In genomic region chr1:171743014-171743870, GRCh38 we compare ENCODE assay signal across 9 cellular contexts. TPM values are rescaled to one million over a fixed set of nuclear protein-coding genes. Genes with fewer than 3 reads are reported as not detected.
DNase-seq lines count a peak whose midpoint lies in the region; ATAC-seq, FAIRE-seq and TF ChIP-seq lines count a peak whose summit lies in the region.
"Had no signal": no experiment of that assay in that cellular context is flagged by ENCODE, and none has a peak within 500 bp of the region (broad histone marks: within the 10 kb centered on the region; RNA-seq: fewer than 3 reads in every experiment).

No MANE protein-coding gene starts in this region.

- no peak overlapping the region for H2BK15ac ChIP-seq in H1 (ENCODE audit: low read length)

- H4K20me1 ChIP-seq in SU-DHL-6 (ENCODE audit: low read depth, low read length) (no peaks in the 10 kb centered on the region), H1 (replicated peaks in 1 of 2; ENCODE audit: control insufficient read depth in 1 of 2, insufficient read depth in 2 of 2, low read length in 2 of 2) (no peaks in the 10 kb centered on the region)

- peaks cover 5% of the 10 kb centered on the region for H3K23me2 ChIP-seq in H1 (ENCODE audit: low read depth, low read length)

- H3K4me2 ChIP-seq in SU-DHL-6 (ENCODE audit: low read depth, low read length, poor library complexity, severe bottlenecking) (peak overlapping the region; percentile 76), H1 (ENCODE audit: insufficient read depth in 1 of 2, low read depth in 2 of 2, low read length in 2 of 2) (peak overlapping the region; percentile 45 to 80)

- H3K36me3 ChIP-seq in SU-DHL-6 (ENCODE audit: low read length) (no peaks in the 10 kb centered on the region), H1 (ENCODE audit: control insufficient read depth in 2 of 4, insufficient read depth in 4 of 4, low read length in 3 of 4) (no peaks in the 10 kb centered on the region), mucosa of rectum (ENCODE audit: control insufficient read depth in 2 of 2, insufficient read depth in 2 of 2, low read length in 2 of 2) (peaks cover 0 to under 1% of the 10 kb centered on the region in 2 donors)

- H2AK5ac ChIP-seq in H1 (ENCODE audit: low read depth, low read length), result no peak overlapping the region

- H2BK20ac ChIP-seq in H1 (ENCODE audit: low read length), result no peak overlapping the region

- H3K23ac ChIP-seq in H1 (ENCODE audit: insufficient read length), result no peak overlapping the region

- no peaks in the 10 kb centered on the region for H3K79me1 ChIP-seq in H1 (ENCODE audit: low read depth, low read length)

- H4K91ac ChIP-seq in H1 (replicated peaks; ENCODE audit: insufficient read length, low read length), result no peak overlapping the region

- no peak for TF ChIP-seq RAD21 in H1 (IDR thresholded peaks at IDR 0.05 in 1 of 2, conservative IDR thresholded peaks at IDR 0.05 in 1 of 2; ENCODE audit: low read depth in 2 of 2, low read length in 2 of 2)

- 35% methylated on average over 9 of the region's 9 CpGs; no CpG with 5 or more reads in 1 of the 2 experiments for WGBS in H1 (ENCODE audit: extremely low coverage in 1 of 2, insufficient coverage in 1 of 2, insufficient read length in 1 of 2, insufficient replicate concordance in 2 of 2, low coverage in 1 of 2, low lambda C conversion rate in 2 of 2, missing lambda C conversion rate in 1 of 2), 2 experiments

- ATAC-seq in HG02623 (IDR thresholded peaks at IDR 0.05; ENCODE audit: unreplicated experiment), result no peak

- no peak for TF ChIP-seq EP300 in H1 (IDR thresholded peaks at IDR 0.05; ENCODE audit: borderline replicate concordance in 1 of 2, low read depth in 2 of 2, low read length in 2 of 2)

- H3K14ac ChIP-seq in H1 (ENCODE audit: insufficient read length), result no peak overlapping the region

- no peaks in the 10 kb centered on the region for H3K27me3 ChIP-seq in SU-DHL-6 (ENCODE audit: low read length)
- no peaks in the 10 kb centered on the region for H3K27me3 ChIP-seq in H1 (replicated peaks in 1 of 4; ENCODE audit: control insufficient read depth in 3 of 4, extremely low read depth in 1 of 4, insufficient read depth in 3 of 4, low read length in 3 of 4)
- H3K27me3 ChIP-seq in mucosa of rectum (ENCODE audit: control insufficient read depth in 2 of 2, insufficient read depth in 2 of 2, low read length in 2 of 2), result no peaks in the 10 kb centered on the region

- no peak overlapping the region for H2BK120ac ChIP-seq in H1 (replicated peaks; ENCODE audit: low read depth, low read length)

- H3K56ac ChIP-seq in H1 (replicated peaks; ENCODE audit: insufficient read length, low read depth, low read length), result no peak overlapping the region

- peak overlapping the region; percentile 87 for H3K4me3 ChIP-seq in SU-DHL-6 (ENCODE audit: insufficient read depth, low read length, poor library complexity, severe bottlenecking)
- peak overlapping the region; percentile 96 to 100 (median 98) for H3K4me3 ChIP-seq in H1 (ENCODE audit: extremely low read depth in 1 of 4, insufficient read depth in 2 of 4, low read depth in 3 of 4, low read length in 4 of 4)
- peak overlapping the region; percentile 94 to 98 for H3K4me3 ChIP-seq in mucosa of rectum (ENCODE audit: low read length in 2 of 2)

- POLR2A ChIA-PET in H1 (lab: Charles Lee; ENCODE audit: partially characterized antibody), result interaction anchor here (1.3 to 3.8 kb wide), 5 partner anchors 11 to 99 kb away, joined by 3 to 13 read pairs (median 4); no protein-coding TSS in a partner anchor

- H3K79me2 ChIP-seq in SU-DHL-6 (ENCODE audit: insufficient read depth, low read length), result no peaks in the 10 kb centered on the region
- H3K79me2 ChIP-seq in H1 (ENCODE audit: control insufficient read depth in 1 of 2, insufficient read depth in 2 of 2, low read length in 2 of 2), result peaks cover 0 to 10% of the 10 kb centered on the region in 2 experiments; a peak in 1 of 4 replicates

- no peak overlapping the region for H3K27ac ChIP-seq in SU-DHL-6 (ENCODE audit: low read depth, low read length)
- no peak overlapping the region for H3K27ac ChIP-seq in H1 (ENCODE audit: low read depth, low read length)
- H3K27ac ChIP-seq in mucosa of rectum (ENCODE audit: low read depth in 2 of 2, low read length in 2 of 2), result peak overlapping the region; percentile 97

- H3K9me2 ChIP-seq in SU-DHL-6 (replicated peaks; ENCODE audit: insufficient read depth, low read length), result no peaks in the 10 kb centered on the region

- TF ChIP-seq CTCF in SU-DHL-6 (IDR thresholded peaks at IDR 0.05; ENCODE audit: insufficient read depth, low read length, poor library complexity, severe bottlenecking) (no peak), H1 (IDR thresholded peaks at IDR 0.05; ENCODE audit: control extremely low read depth in 1 of 3, insufficient read depth in 1 of 3, low read depth in 1 of 3, low read length in 3 of 3) (no peak)

- H3K9me3 ChIP-seq in SU-DHL-6 (ENCODE audit: insufficient read depth, low read length) (no peaks in the 10 kb centered on the region), H1 (ENCODE audit: insufficient read depth in 2 of 2, low read depth in 1 of 2, low read length in 1 of 2) (no peaks in the 10 kb centered on the region), mucosa of rectum (ENCODE audit: control insufficient read depth in 2 of 2, low read length in 2 of 2) (no peaks in the 10 kb centered on the region)

- H3K9ac ChIP-seq in SU-DHL-6 (ENCODE audit: low read length), result peak overlapping the region; percentile 72
- H3K9ac ChIP-seq in H1 (replicated peaks in 1 of 4; ENCODE audit: extremely low read depth in 1 of 4, low read depth in 3 of 4, low read length in 3 of 4), result no peak overlapping the region
- H3K9ac ChIP-seq in mucosa of rectum (ENCODE audit: low read depth in 1 of 2, low read length in 2 of 2), result peak overlapping the region; percentile 96

- DNase-seq in stimulated activated CD4-positive, alpha-beta T cell treated with anti-CD3 and anti-CD28 coated beads, Interleukin-1b, Interleukin-23, amount 100 ng/mL, for 48 hours, result peak; percentile 10
- no peak for DNase-seq in stimulated activated CD4-positive, alpha-beta T cell treated with anti-CD3 and anti-CD28 coated beads, Interleukin-2, amount 100 ng/mL, for 48 hours
- DNase-seq in H1 (ENCODE audit: low read depth in 1 of 2, low spot score in 2 of 2) (no peak), KBM-7 (no peak), activated gamma-delta T cell (lab: John Stamatoyannopoulos, UW) (no peak)

- no peak overlapping the region for H3K18ac ChIP-seq in H1 (ENCODE audit: extremely low read depth, low read length)

- CTCF ChIA-PET in H1 (lab: Charles Lee; ENCODE audit: partially characterized antibody), result interaction anchor here (0.6 to 2.7 kb wide), 11 partner anchors 9 to 166 kb away, joined by 3 to 13 read pairs (median 4); no protein-coding TSS in a partner anchor

- FAIRE-seq in H1 (lab: Jason Lieb, UNC), result no peak
- FAIRE-seq: islet of Langerhans had no signal

- H3K4ac ChIP-seq in H1 (replicated peaks; ENCODE audit: insufficient read length, low read depth, low read length), result no peak overlapping the region

- no peak overlapping the region for H2BK5ac ChIP-seq in H1 (ENCODE audit: low read depth, low read length)

- no peak overlapping the region for H2BK12ac ChIP-seq in H1 (ENCODE audit: low read depth, low read length)

- H2AFZ ChIP-seq in SU-DHL-6 (ENCODE audit: low read depth, low read length, severe bottlenecking) (peak overlapping the region; percentile 90), H1 (ENCODE audit: low read length) (no peak overlapping the region)

- peaks cover 0 to 6% (median 1%) of the 10 kb centered on the region in 4 experiments; a peak in 3 of 7 replicates for H3K4me1 ChIP-seq in H1 (replicated peaks in 1 of 4; ENCODE audit: control insufficient read depth in 3 of 4, insufficient read depth in 4 of 4, low read length in 3 of 4)
- peaks cover 9 to 16% of the 10 kb centered on the region in 2 donors for H3K4me1 ChIP-seq in mucosa of rectum (ENCODE audit: control insufficient read depth in 2 of 2, insufficient read depth in 2 of 2, low read length in 2 of 2)

- H3F3A ChIP-seq in SU-DHL-6 (ENCODE audit: insufficient read depth), result peaks cover 7% of the 10 kb centered on the region; the same call in 1 of the 2 replicates

- no peak overlapping the region for H4K8ac ChIP-seq in H1 (ENCODE audit: extremely low read depth, insufficient read depth, low read length)

- in situ Hi-C loops in KBM-7 (cut with MboI; ENCODE audit: low pct_unique_long_range_greater_than_20kb, low sequenced_read_pairs), result no loop called here

- H4K5ac ChIP-seq in H1 (ENCODE audit: insufficient read length, low read depth, low read length), result no peak overlapping the region

- TF ChIP-seq POLR2A in H1 (IDR thresholded peaks at IDR 0.05; ENCODE audit: control extremely low read depth in 1 of 2, low read depth in 2 of 2, low read length in 2 of 2), result no peak

TF ChIP-seq in H1, 55 proteins besides CTCF, POLR2A, EP300 and RAD21 (continues in another document):
- TF ChIP-seq ASH2L (IDR thresholded peaks at IDR 0.05; ENCODE audit: low read length), result no peak
- TF ChIP-seq CREB1 (IDR thresholded peaks at IDR 0.05), result no peak
- TF ChIP-seq GABPA (IDR thresholded peaks at IDR 0.05; ENCODE audit: borderline replicate concordance, insufficient read depth, low read length), result no peak
- no peak for TF ChIP-seq TAF7 (optimal IDR thresholded peaks at IDR 0.05; ENCODE audit: borderline replicate concordance, low read depth, low read length)
- no peak for TF ChIP-seq TEAD4 (IDR thresholded peaks at IDR 0.05; ENCODE audit: low read depth, low read length)
- no peak for TF ChIP-seq RFX5 (IDR thresholded peaks at IDR 0.05; ENCODE audit: borderline replicate concordance, low read depth, low read length)
- no peak for TF ChIP-seq SP2 (IDR thresholded peaks at IDR 0.05; ENCODE audit: low read length)

RNA-seq across cellular contexts. Expression of gene VAMP4, which starts 1.4 kb away (rescaled TPM):
- 12.4 and 13.9 TPM in 2 replicates for total RNA-seq in H1 (2021; fragmentation: NEBNext Ultra II Directional; extraction: Animal tissue kit (Norgen Biotek cat#: 25700))
- 0.99 and 1.6 TPM in 2 replicates for polyA plus RNA-seq in H1 (2011; rRNA removed)
- 3.5 TPM for polyA plus RNA-seq in H1 (2011; cell fraction: cytosol; rRNA removed)
- polyA plus RNA-seq in H1 (2011; cell fraction: nucleus; rRNA removed), result 1.4 TPM
- 3.9 to 8.6 TPM (median 4.4 TPM) in 4 replicates for polyA plus RNA-seq in H1 (2012, experiment 1 of 2)
- polyA plus RNA-seq in H1 (2012, experiment 2 of 2), result 4.2 TPM
- polyA plus RNA-seq in H1 (2013, experiment 1 of 2), result 6.5 TPM
- polyA plus RNA-seq in H1 (2013, experiment 2 of 2), result 6.2 TPM
- polyA minus RNA-seq in H1 (2011; rRNA and poly(A)+ RNA removed), result 1.6 and 2.2 TPM in 2 replicates
- polyA minus RNA-seq in H1 (2011; cell fraction: cytosol; rRNA and poly(A)+ RNA removed), result 8.7 TPM
- 3.8 TPM for polyA minus RNA-seq in H1 (2011; cell fraction: nucleus; rRNA and poly(A)+ RNA removed)

RNA-seq across cellular contexts. Expression of gene METTL13, which starts 38.2 kb away (rescaled TPM):
- total RNA-seq in H1 (2021; fragmentation: NEBNext Ultra II Directional; extraction: Animal tissue kit (Norgen Biotek cat#: 25700)), result 63.1 and 66.3 TPM in 2 replicates
- polyA plus RNA-seq in H1 (2011; rRNA removed), result 38.1 and 39.6 TPM in 2 replicates
- 52.2 TPM for polyA plus RNA-seq in H1 (2011; cell fraction: cytosol; rRNA removed)
- 38.2 TPM for polyA plus RNA-seq in H1 (2011; cell fraction: nucleus; rRNA removed)
- polyA plus RNA-seq in H1 (2012, experiment 1 of 2), result 55.7 to 68.2 TPM (median 61.8 TPM) in 4 replicates
- polyA plus RNA-seq in H1 (2012, experiment 2 of 2), result 33.9 TPM
- polyA plus RNA-seq in H1 (2013, experiment 1 of 2), result 24.9 TPM
- 23.7 TPM for polyA plus RNA-seq in H1 (2013, experiment 2 of 2)
- polyA minus RNA-seq in H1 (2011; rRNA and poly(A)+ RNA removed), result 74.4 and 104 TPM in 2 replicates
- 33.6 TPM for polyA minus RNA-seq in H1 (2011; cell fraction: cytosol; rRNA and poly(A)+ RNA removed)
- 27.2 TPM for polyA minus RNA-seq in H1 (2011; cell fraction: nucleus; rRNA and poly(A)+ RNA removed)

Comparison
In these comparisons a context has a peak if more than half of its experiments do, and no peak if none do; other contexts are left out.
1. H3K27ac ChIP-seq: peak in mucosa of rectum (2 of 2); none in SU-DHL-6 (single experiment) and H1 (single experiment).
2. H3K9ac ChIP-seq: peak in SU-DHL-6 (single experiment) and mucosa of rectum (2 of 2); none in H1 (0 of 4).
3. Peak in every context shown above with its lines, with median percentiles within 50 percentile points of each other: H3K4me3 ChIP-seq.